1 cellular context compared by ENCODE assay signal in genomic region chr11:12403995-12404345, GRCh38.
TF ChIP-seq lines count a peak whose summit lies in the region.

No MANE protein-coding gene starts in this region.

TF ChIP-seq in IMR-90, 13 proteins besides CTCF, POLR2A, EP300 and RAD21 (continued from another document):
- no peak for TF ChIP-seq MAFK (IDR thresholded peaks at IDR 0.05; ENCODE audit: low read depth, low read length)
- no peak for TF ChIP-seq RFX5 (IDR thresholded peaks at IDR 0.05; ENCODE audit: low read depth, low read length)
- TF ChIP-seq MXI1 (IDR thresholded peaks at IDR 0.05; ENCODE audit: borderline replicate concordance, low read depth, low read length), result no peak
- TF ChIP-seq RCOR1 (IDR thresholded peaks at IDR 0.05; ENCODE audit: insufficient replicate concordance, low read length), result no peak
- TF ChIP-seq CHD1 (IDR thresholded peaks at IDR 0.05; ENCODE audit: low read depth, low read length), result no peak
